24 cellular contexts compared by ENCODE assay signal in the genomic region with DNA sequence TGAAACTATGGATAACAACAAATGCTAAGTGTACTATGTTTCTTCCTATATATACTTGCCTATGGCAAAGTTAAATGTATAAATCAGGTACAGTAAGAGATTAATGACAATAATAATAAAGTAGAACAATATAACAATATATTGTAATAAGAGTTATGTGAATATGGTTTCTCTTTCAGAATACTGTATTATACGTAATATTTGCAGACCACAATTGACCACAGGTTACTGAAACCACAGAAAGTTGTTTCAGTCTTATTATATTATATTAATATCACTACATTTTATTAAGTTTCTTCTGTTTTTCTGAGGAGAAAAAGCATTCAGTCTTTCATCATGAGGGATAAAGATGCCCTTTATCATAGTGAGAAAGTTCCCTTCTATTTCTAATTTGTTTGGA.
DNase-seq lines count a peak whose midpoint lies in the region; ATAC-seq, FAIRE-seq and TF ChIP-seq lines count a peak whose summit lies in the region.
"Had no signal": no experiment of that assay in that cellular context is flagged by ENCODE, and none has a peak within 500 bp of the region (broad histone marks: within the 10 kb centered on the region; RNA-seq: fewer than 3 reads in every experiment).

No MANE protein-coding gene starts in this region.

- TF ChIP-seq RAD21 in GM12878 (IDR thresholded peaks at IDR 0.05; ENCODE audit: insufficient read depth, low read depth, low read length): no peak

- H3K27ac ChIP-seq in GM12878 (ENCODE audit: control insufficient read depth, insufficient read depth): no peak overlapping the region
- H3K27ac ChIP-seq: A549; BLaER1 treated with 17β-estradiol and CSF1 and Interleukin-3, amounts not matched to agents 10 nM and 100 nM; GM23248 had no signal

- no peaks in the 10 kb centered on the region for H4K20me1 ChIP-seq in GM12878 (ENCODE audit: control insufficient read depth, insufficient read depth)
- H4K20me1 ChIP-seq: BLaER1 treated with 17β-estradiol and CSF1 and Interleukin-3, amounts not matched to agents 10 nM and 100 nM had no signal

- no peak for TF ChIP-seq POLR2A in GM12878 (IDR thresholded peaks at IDR 0.05; ENCODE audit: low read depth, low read length)

- RAD21 ChIA-PET in GM12878 (lab: Charles Lee; ENCODE audit: unreplicated experiment): no interaction called here

- no peak for TF ChIP-seq EP300 in GM12878 (IDR thresholded peaks at IDR 0.05; ENCODE audit: borderline replicate concordance in 1 of 2, control insufficient read depth in 1 of 2, low read depth in 2 of 2, low read length in 2 of 2)

- H3K4me2 ChIP-seq in GM12878 (ENCODE audit: control insufficient read depth, insufficient read depth): no peak overlapping the region
- H3K4me2 ChIP-seq: A549; BLaER1 treated with 17β-estradiol and CSF1 and Interleukin-3, amounts not matched to agents 10 nM and 100 nM had no signal

- ATAC-seq in GM18502 (IDR thresholded peaks at IDR 0.05; ENCODE audit: poor library complexity, unreplicated experiment): peak; percentile 65
- ATAC-seq in GM19463 (IDR thresholded peaks at IDR 0.05; ENCODE audit: unreplicated experiment): peak; percentile 44
- ATAC-seq in HG02981 (IDR thresholded peaks at IDR 0.05; ENCODE audit: unreplicated experiment): peak; percentile 75
- peak; percentile 83 for ATAC-seq in GM12878
- ATAC-seq in stimulated activated naive CD8-positive, alpha-beta T cell treated with anti-CD3 and anti-CD28 coated beads, Interleukin-15, Interleukin-2, amounts not matched to agents 100 U/mL and 50 U/mL, for 24 hours: no peak
- ATAC-seq: A549, HCT116 had no signal

- no peaks in the 10 kb centered on the region; a peak in 1 of 4 replicates for H3K27me3 ChIP-seq in GM12878 (replicated peaks in 1 of 2; ENCODE audit: control insufficient read depth in 2 of 2, insufficient read depth in 2 of 2, low read length in 1 of 2)
- H3K27me3 ChIP-seq: BE2C; BLaER1 treated with 17β-estradiol and CSF1 and Interleukin-3, amounts not matched to agents 10 nM and 100 nM had no signal

- H3K4me1 ChIP-seq in GM12878 (ENCODE audit: control insufficient read depth, insufficient read depth, low read length): no peaks in the 10 kb centered on the region
- H3K4me1 ChIP-seq: A549 had no signal

- POLR2A ChIA-PET in GM12878 (lab: Charles Lee): no interaction called here

- FAIRE-seq in GM12878 (lab: Jason Lieb, UNC): no peak
- FAIRE-seq in HTR-8/SVneo (lab: Jason Lieb, UNC): no peak
- FAIRE-seq: A549, D721Med, GM19239, H1 had no signal

- in situ Hi-C loops in GM12878 (cut with MboI): no loop called here

- intact Hi-C loops in GM12878 (cut with micrococcal nuclease; ENCODE audit: unreplicated experiment): no loop called here

- no TSS peak for BruUV-seq in GM12878 (replicated peaks; lab: Mats Ljungman, UMichigan)

- no peak overlapping the region for H3K9ac ChIP-seq in GM12878 (ENCODE audit: control insufficient read depth, insufficient read depth, low read length)
- H3K9ac ChIP-seq: BLaER1 treated with 17β-estradiol and CSF1 and Interleukin-3, amounts not matched to agents 10 nM and 100 nM; GM23248 had no signal

- no peak overlapping the region for H2AFZ ChIP-seq in GM12878 (ENCODE audit: control insufficient read depth, low read depth, low read length)
- H2AFZ ChIP-seq: GM23248 had no signal

- SMC1A ChIA-PET in GM12878 (lab: Charles Lee; ENCODE audit: uncharacterized antibody, unreplicated experiment): no interaction called here

- no peak overlapping the region for H3K4me3 ChIP-seq in GM12878
- H3K4me3 ChIP-seq: A549; BLaER1 treated with 17β-estradiol and CSF1 and Interleukin-3, amounts not matched to agents 10 nM and 100 nM; GM23248 had no signal

- no peak for TF ChIP-seq CTCF in GM12878 (IDR thresholded peaks at IDR 0.05 in 2 of 3, conservative IDR thresholded peaks at IDR 0.05 in 1 of 3; ENCODE audit: control insufficient read depth in 2 of 3, extremely low read depth in 1 of 3, insufficient read depth in 1 of 3, low read depth in 3 of 3, low read length in 3 of 3)

- no peak for DNase-seq in GM12878 (ENCODE audit: low read depth, low spot score)
- no peak for DNase-seq in HTR-8/SVneo (ENCODE audit: insufficient read length, low spot score)
- DNase-seq in DMS 273 (lab: John Stamatoyannopoulos, UW; ENCODE audit: unreplicated experiment): no peak
- no peak for DNase-seq in stimulated activated naive CD8-positive, alpha-beta T cell treated with anti-CD3 and anti-CD28 coated beads, Interleukin-15, Interleukin-2, amounts not matched to agents 100 U/mL and 50 U/mL, for 24 hours
- DNase-seq: 8988T; ACHN; AML-193; BE2C; CD4-positive, alpha-beta T cell; CD8-positive, alpha-beta memory T cell; DMS53; DMS79 treated with DMSO at 0.1 percent for 48 hours; GF-D8; GM23248; H7 had no signal

- CTCF ChIA-PET in GM12878 (lab: Yijun Ruan, JAX): no interaction called here

- no peaks in the 10 kb centered on the region for H3K36me3 ChIP-seq in GM12878 (ENCODE audit: control insufficient read depth in 2 of 2, insufficient read depth in 2 of 2, low read length in 1 of 2)
- H3K36me3 ChIP-seq: BE2C; BLaER1 treated with 17β-estradiol and CSF1 and Interleukin-3, amounts not matched to agents 10 nM and 100 nM had no signal

- peaks cover 1% of the 10 kb centered on the region; the same call in 2 of the 3 replicates for H3K9me3 ChIP-seq in GM12878 (replicated peaks; ENCODE audit: control insufficient read depth, insufficient read depth, low read length)
- H3K9me3 ChIP-seq: BE2C had no signal

- WGBS in GM12878 (ENCODE audit: insufficient coverage, insufficient replicate concordance, low lambda C conversion rate, missing lambda C conversion rate): 0% methylated on average over 1 of the region's 1 CpG

- no peaks in the 10 kb centered on the region for H3K79me2 ChIP-seq in GM12878 (ENCODE audit: control insufficient read depth, insufficient read depth, low read length)

TF ChIP-seq in GM12878, 131 proteins besides CTCF, POLR2A, EP300 and RAD21:
- TF ChIP-seq ZSCAN29 (IDR thresholded peaks at IDR 0.05): no peak
- TF ChIP-seq NR2C2 (IDR thresholded peaks at IDR 0.05; ENCODE audit: borderline replicate concordance, control insufficient read depth, insufficient read length, low read depth): no peak
- peak; percentile 77 for TF ChIP-seq RUNX3 (IDR thresholded peaks at IDR 0.05; ENCODE audit: low read length)
- TF ChIP-seq TAF1 (IDR thresholded peaks at IDR 0.05; ENCODE audit: borderline replicate concordance, low read depth, low read length): no peak
- peak; percentile 36; the same call in 1 of the 2 replicates for TF ChIP-seq MTA2 (IDR thresholded peaks at IDR 0.05; ENCODE audit: low read depth)
- no peak for TF ChIP-seq YBX1 (IDR thresholded peaks at IDR 0.05)
- TF ChIP-seq, protein P1, sequence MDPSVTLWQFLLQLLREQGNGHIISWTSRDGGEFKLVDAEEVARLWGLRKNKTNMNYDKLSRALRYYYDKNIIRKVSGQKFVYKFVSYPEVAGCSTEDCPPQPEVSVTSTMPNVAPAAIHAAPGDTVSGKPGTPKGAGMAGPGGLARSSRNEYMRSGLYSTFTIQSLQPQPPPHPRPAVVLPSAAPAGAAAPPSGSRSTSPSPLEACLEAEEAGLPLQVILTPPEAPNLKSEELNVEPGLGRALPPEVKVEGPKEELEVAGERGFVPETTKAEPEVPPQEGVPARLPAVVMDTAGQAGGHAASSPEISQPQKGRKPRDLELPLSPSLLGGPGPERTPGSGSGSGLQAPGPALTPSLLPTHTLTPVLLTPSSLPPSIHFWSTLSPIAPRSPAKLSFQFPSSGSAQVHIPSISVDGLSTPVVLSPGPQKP (IDR thresholded peaks at IDR 0.05; ENCODE audit: low read depth, low read length): no peak
- TF ChIP-seq TBL1XR1 (IDR thresholded peaks at IDR 0.05; ENCODE audit: low read depth, low read length): no peak
- peak in 1 of 2 experiments; percentile 15; a peak in 1 of 4 replicates for TF ChIP-seq IKZF2 (IDR thresholded peaks at IDR 0.05)
- TF ChIP-seq ZNF622 (IDR thresholded peaks at IDR 0.05): no peak
- no peak for TF ChIP-seq ZNF24 (IDR thresholded peaks at IDR 0.05)
- TF ChIP-seq PML (IDR thresholded peaks at IDR 0.05; ENCODE audit: low read length): no peak
- no peak for TF ChIP-seq NRF1 (conservative IDR thresholded peaks at IDR 0.05; ENCODE audit: low read depth, low read length)
